In genomic region chr5:51272957-51273356, GRCh38 we compare ENCODE assay signal across 17 cellular contexts.
"Had no signal": no experiment of that assay in that cellular context is flagged by ENCODE, and none has a peak within 500 bp of the region (broad histone marks: within the 10 kb centered on the region; RNA-seq: fewer than 3 reads in every experiment).

No MANE protein-coding gene starts in this region.

- H3K36me3 ChIP-seq: heart left ventricle, spleen, tibial nerve, upper lobe of right lung had no signal

- H3K36me3 Mint-ChIP-seq: naive thymus-derived CD4-positive, alpha-beta T cell; stimulated activated memory B cell treated with anti-CD40 and anti-IgM and Interleukin-4, amounts not matched to agents 10 μg/mL and 1 μg/mL and 100 μg/mL, for 72 hours had no signal

- H3K4me3 Mint-ChIP-seq: naive thymus-derived CD4-positive, alpha-beta T cell; stimulated activated memory B cell treated with anti-CD40 and anti-IgM and Interleukin-4, amounts not matched to agents 10 μg/mL and 1 μg/mL and 100 μg/mL, for 72 hours; stimulated activated naive CD8-positive, alpha-beta T cell treated with anti-CD3 and anti-CD28 coated beads, Interleukin-15, Interleukin-2, amounts not matched to agents 100 ng/mL and 50 ng/mL, for 24 hours had no signal

- H3K4me1 Mint-ChIP-seq: naive thymus-derived CD4-positive, alpha-beta T cell; stimulated activated memory B cell treated with anti-CD40 and anti-IgM and Interleukin-4, amounts not matched to agents 10 μg/mL and 1 μg/mL and 100 μg/mL, for 72 hours had no signal

- H3K4me1 ChIP-seq: heart left ventricle, spleen, testis, tibial nerve, upper lobe of right lung had no signal

- H3K27ac Mint-ChIP-seq: naive thymus-derived CD4-positive, alpha-beta T cell; stimulated activated memory B cell treated with anti-CD40 and anti-IgM and Interleukin-4, amounts not matched to agents 10 μg/mL and 1 μg/mL and 100 μg/mL, for 72 hours; stimulated activated naive CD8-positive, alpha-beta T cell treated with anti-CD3 and anti-CD28 coated beads, Interleukin-15, Interleukin-2, amounts not matched to agents 100 ng/mL and 50 ng/mL, for 24 hours had no signal

- H3K27me3 ChIP-seq: heart left ventricle, spleen, testis, tibial nerve, upper lobe of right lung had no signal

- ATAC-seq: esophagus mucosa; heart left ventricle; naive thymus-derived CD4-positive, alpha-beta T cell; sciatic nerve; stimulated activated memory B cell treated with anti-CD40 and anti-IgM and Interleukin-4, amounts not matched to agents 10 μg/mL and 1 μg/mL and 100 μg/mL, for 72 hours; upper lobe of right lung had no signal

- H3K4me3 ChIP-seq: heart left ventricle, spleen, testis, tibial nerve, upper lobe of right lung had no signal

- H3K27me3 Mint-ChIP-seq: naive thymus-derived CD4-positive, alpha-beta T cell; stimulated activated memory B cell treated with anti-CD40 and anti-IgM and Interleukin-4, amounts not matched to agents 10 μg/mL and 1 μg/mL and 100 μg/mL, for 72 hours; stimulated activated naive CD8-positive, alpha-beta T cell treated with anti-CD3 and anti-CD28 coated beads, Interleukin-15, Interleukin-2, amounts not matched to agents 100 ng/mL and 50 ng/mL, for 24 hours had no signal

- DNase-seq: effector memory CD4-positive, alpha-beta T cell; heart left ventricle; hippocampal formation; kidney glomerular epithelial cell; naive thymus-derived CD4-positive, alpha-beta T cell; posterior cingulate gyrus; spleen; stimulated activated CD4-positive, alpha-beta T cell treated with anti-CD3 and anti-CD28 coated beads, Interleukin-15, amount 100 ng/mL, for 24 hours; stimulated activated CD4-positive, alpha-beta T cell treated with anti-CD3 and anti-CD28 coated beads, Interleukin-1b, Interleukin-23, amount 100 ng/mL, for 48 hours; stimulated activated CD4-positive, alpha-beta T cell treated with anti-CD3 and anti-CD28 coated beads, Interleukin-4, amount 100 ng/mL, for 24 hours; testis; upper lobe of right lung had no signal

- H3K27ac ChIP-seq: heart left ventricle, spleen, testis, tibial nerve, upper lobe of right lung had no signal
